In genomic region chr3:184135149-184135910, GRCh38 we compare ENCODE assay signal across 8 cellular contexts. TPM values are rescaled to one million over a fixed set of nuclear protein-coding genes. Genes with fewer than 3 reads are reported as not detected.
DNase-seq lines count a peak whose midpoint lies in the region; ATAC-seq and TF ChIP-seq lines count a peak whose summit lies in the region.

Gene EIF2B5, plus strand, starts transcription at chr3:184135358. Its CDS starts 28 bp downstream, at chr3:184135386.

- H3K9me3 Mint-ChIP-seq in activated T-cell treated with anti-CD3 and anti-CD28 coated beads, Interleukin-2, amount 50 U/mL, for 4 hours = no peaks in the 10 kb centered on the region
- H3K9me3 Mint-ChIP-seq in stimulated activated effector memory CD8-positive, alpha-beta T cell treated with anti-CD3 and anti-CD28 coated beads, Interleukin-12 subunit alpha, Interleukin-12 subunit beta, amount 100 ng/mL, for 72 hours = no peaks in the 10 kb centered on the region

- H3K36me3 Mint-ChIP-seq in activated T-cell treated with anti-CD3 and anti-CD28 coated beads, Interleukin-2, amount 50 U/mL, for 4 hours (ENCODE audit: insufficient read depth) = peaks cover 10% of the 10 kb centered on the region
- H3K36me3 Mint-ChIP-seq in stimulated activated effector memory CD8-positive, alpha-beta T cell treated with anti-CD3 and anti-CD28 coated beads, Interleukin-12 subunit alpha, Interleukin-12 subunit beta, amount 100 ng/mL, for 72 hours = peaks cover 45% of the 10 kb centered on the region

- peak within 1 kb of the TSS; percentile 90 for H3K27ac ChIP-seq in muscle layer of duodenum (ENCODE audit: low read length)

- H3K4me3 ChIP-seq in muscle layer of duodenum (ENCODE audit: low read depth in 1 of 2, low read length in 2 of 2) = peak within 1 kb of the TSS; percentile 95 to 99

- no peaks in the 10 kb centered on the region for H3K27me3 Mint-ChIP-seq in activated T-cell treated with anti-CD3 and anti-CD28 coated beads, Interleukin-2, amount 50 U/mL, for 4 hours (ENCODE audit: low read depth)

- peaks cover 10 to 12% of the 10 kb centered on the region in 2 donors for H3K36me3 ChIP-seq in muscle layer of duodenum (ENCODE audit: control insufficient read depth in 1 of 2, insufficient read depth in 2 of 2, low read length in 2 of 2)

- ATAC-seq in GM21717 (IDR thresholded peaks at IDR 0.05; ENCODE audit: unreplicated experiment) (peak; percentile 84), esophagus mucosa (peak; percentile 82)
- peak; percentile 90 to 91 for ATAC-seq in activated T-cell treated with anti-CD3 and anti-CD28 coated beads, Interleukin-2, amount 50 U/mL, for 4 hours
- peak; percentile 93 for ATAC-seq in stimulated activated effector memory CD8-positive, alpha-beta T cell treated with anti-CD3 and anti-CD28 coated beads, Interleukin-12 subunit alpha, Interleukin-12 subunit beta, amount 100 ng/mL, for 72 hours

- no peaks in the 10 kb centered on the region for H3K9me3 ChIP-seq in muscle layer of duodenum (ENCODE audit: control insufficient read depth in 1 of 2, low read length in 2 of 2)

- peaks cover 35% of the 10 kb centered on the region for H3K4me1 Mint-ChIP-seq in activated T-cell treated with anti-CD3 and anti-CD28 coated beads, Interleukin-2, amount 50 U/mL, for 4 hours (ENCODE audit: low read depth)
- peaks cover 40% of the 10 kb centered on the region for H3K4me1 Mint-ChIP-seq in stimulated activated effector memory CD8-positive, alpha-beta T cell treated with anti-CD3 and anti-CD28 coated beads, Interleukin-12 subunit alpha, Interleukin-12 subunit beta, amount 100 ng/mL, for 72 hours

- peak within 1 kb of the TSS; percentile 95 for H3K4me3 Mint-ChIP-seq in activated T-cell treated with anti-CD3 and anti-CD28 coated beads, Interleukin-2, amount 50 U/mL, for 4 hours
- peak within 1 kb of the TSS; percentile 97 for H3K4me3 Mint-ChIP-seq in stimulated activated effector memory CD8-positive, alpha-beta T cell treated with anti-CD3 and anti-CD28 coated beads, Interleukin-12 subunit alpha, Interleukin-12 subunit beta, amount 100 ng/mL, for 72 hours

- H3K27ac Mint-ChIP-seq in stimulated activated effector memory CD8-positive, alpha-beta T cell treated with anti-CD3 and anti-CD28 coated beads, Interleukin-12 subunit alpha, Interleukin-12 subunit beta, amount 100 ng/mL, for 72 hours = peak within 1 kb of the TSS; percentile 94

- H3K27me3 ChIP-seq in muscle layer of duodenum (ENCODE audit: low read depth, low read length) = no peaks in the 10 kb centered on the region

- DNase-seq in DMS79 (lab: John Stamatoyannopoulos, UW) (peak; percentile 93), KG1 (lab: John Stamatoyannopoulos, UW) (peak; percentile 81)
- DNase-seq in activated T-cell treated with anti-CD3 and anti-CD28 coated beads, Interleukin-2, amount 50 U/mL, for 4 hours = peak; percentile 78
- DNase-seq in stimulated activated effector memory CD8-positive, alpha-beta T cell treated with anti-CD3 and anti-CD28 coated beads, Interleukin-12 subunit alpha, Interleukin-12 subunit beta, amount 100 ng/mL, for 72 hours (ENCODE audit: low spot score in 2 of 2) = peak; percentile 67 to 93

- peaks cover 13 to 20% of the 10 kb centered on the region in 2 donors for H3K4me1 ChIP-seq in muscle layer of duodenum (ENCODE audit: control insufficient read depth in 1 of 2, insufficient read depth in 2 of 2, low read length in 2 of 2)

TF ChIP-seq in PFSK-1, 5 proteins besides CTCF, POLR2A, EP300 and RAD21:
- TF ChIP-seq SIN3A (IDR thresholded peaks at IDR 0.05; ENCODE audit: borderline replicate concordance, insufficient read depth, low read length) = peak; percentile 85; the same call in 1 of the 2 replicates
- TF ChIP-seq REST (IDR thresholded peaks at IDR 0.05; ENCODE audit: insufficient read depth in 1 of 2, low read depth in 2 of 2, low read length in 2 of 2) = peak; percentile 39 to 73; a peak in 1 of 4 replicates
- TF ChIP-seq TAF1 (IDR thresholded peaks at IDR 0.05; ENCODE audit: borderline replicate concordance, insufficient read depth, low read length) = peak; percentile 79; the same call in 1 of the 2 replicates
- TF ChIP-seq POLR2AphosphoS5 (IDR thresholded peaks at IDR 0.05; ENCODE audit: low read depth, low read length) = peak; percentile 85
- TF ChIP-seq FOXP2 (optimal IDR thresholded peaks at IDR 0.05; ENCODE audit: borderline replicate concordance, extremely low read depth, extremely low read length, insufficient read depth) = no peak

RNA-seq across cellular contexts. Expression of gene EIF2B5, which starts in this region (rescaled TPM):
- polyA plus RNA-seq in PFSK-1 (2012; ENCODE audit: insufficient read length, low read depth) = 26.6 TPM
- total RNA-seq in activated T-cell treated with anti-CD3 and anti-CD28 coated beads, Interleukin-2, amount 50 U/mL, for 4 hours = 10 to 100 TPM; 91.7 to 94.5 (median 92.6) TPM
- 21.8 TPM for total RNA-seq in esophagus mucosa

Comparison
In these comparisons a context has a peak if more than half of its experiments do, and no peak if none do; other contexts are left out.
1. Peak in every context shown above with its lines: DNase-seq, ATAC-seq, H3K4me3 ChIP-seq and H3K27ac ChIP-seq.